In genomic region chr15:53305101-53305500, GRCh38 we compare ENCODE assay signal across 2 cellular contexts.
TF ChIP-seq lines count a peak whose summit lies in the region.

No MANE protein-coding gene starts in this region.

TF ChIP-seq in liver, 16 proteins besides CTCF, POLR2A, EP300 and RAD21 (continued from another document):
- TF ChIP-seq REST (IDR thresholded peaks at IDR 0.05) = no peak

TF ChIP-seq in HepG2, 621 proteins besides CTCF, POLR2A, EP300 and RAD21 (continued from another document):
- TF ChIP-seq ZBTB39 (CRISPR knock-in tag; IDR thresholded peaks at IDR 0.05) = no peak
- no peak for TF ChIP-seq HMGXB4 (CRISPR knock-in tag; IDR thresholded peaks at IDR 0.05; ENCODE audit: borderline replicate concordance in 1 of 2, low read depth in 1 of 2)
- TF ChIP-seq PAXIP1 (CRISPR knock-in tag; conservative IDR thresholded peaks at IDR 0.05) = no peak
- TF ChIP-seq TCF7 (IDR thresholded peaks at IDR 0.05; ENCODE audit: low read depth) = no peak
- TF ChIP-seq RELA (CRISPR knock-in tag; IDR thresholded peaks at IDR 0.05) = no peak
- no peak for TF ChIP-seq TCF7L2 (IDR thresholded peaks at IDR 0.05; ENCODE audit: low read depth, low read length)
- no peak for TF ChIP-seq NFIB (CRISPR knock-in tag; IDR thresholded peaks at IDR 0.05; ENCODE audit: borderline replicate concordance)
- TF ChIP-seq SMAD3 (CRISPR knock-in tag; IDR thresholded peaks at IDR 0.05) = no peak
- TF ChIP-seq ZNF775 (CRISPR knock-in tag; IDR thresholded peaks at IDR 0.05; ENCODE audit: borderline replicate concordance) = no peak
- TF ChIP-seq ZFYVE20 (CRISPR knock-in tag; IDR thresholded peaks at IDR 0.05; ENCODE audit: borderline replicate concordance, low read depth) = no peak
- no peak for TF ChIP-seq ZHX2 (IDR thresholded peaks at IDR 0.05; ENCODE audit: low read depth)
- no peak for TF ChIP-seq ZHX2 (CRISPR knock-in tag; IDR thresholded peaks at IDR 0.05; ENCODE audit: borderline replicate concordance)
- no peak for TF ChIP-seq CSRNP2 (CRISPR knock-in tag; conservative IDR thresholded peaks at IDR 0.05; ENCODE audit: low read depth)
- no peak for TF ChIP-seq ZNF3 (CRISPR knock-in tag; IDR thresholded peaks at IDR 0.05)
- TF ChIP-seq MBNL3 (CRISPR knock-in tag; conservative IDR thresholded peaks at IDR 0.05) = no peak
- no peak for TF ChIP-seq ZNF496 (CRISPR knock-in tag; IDR thresholded peaks at IDR 0.05; ENCODE audit: insufficient replicate concordance)
- no peak for TF ChIP-seq PHF8 (CRISPR knock-in tag; IDR thresholded peaks at IDR 0.05)
